25 cellular contexts compared by ENCODE assay signal in the genomic region with DNA sequence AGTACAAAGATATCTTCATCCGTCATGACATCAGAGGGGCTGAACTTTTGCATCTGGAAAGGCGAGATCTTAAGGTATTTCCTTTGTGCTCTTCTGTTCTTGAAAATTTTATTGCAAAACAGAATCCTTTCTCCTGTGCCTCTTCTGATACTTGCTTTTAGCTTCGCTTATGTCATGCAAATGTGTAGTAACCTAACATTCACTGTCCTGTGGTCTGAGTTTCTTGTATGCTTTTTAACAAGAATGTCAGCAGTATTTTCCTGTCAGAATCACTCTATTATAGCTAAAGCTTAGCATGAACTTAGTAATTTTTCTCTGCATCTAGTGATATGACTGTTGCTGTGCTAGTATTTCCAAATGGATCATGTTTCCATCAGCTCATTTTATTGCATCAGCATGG.
"Had no signal": no experiment of that assay in that cellular context is flagged by ENCODE, and none has a peak within 500 bp of the region (broad histone marks: within the 10 kb centered on the region; RNA-seq: fewer than 3 reads in every experiment).

No MANE protein-coding gene starts in this region.

- H3K4me3 Mint-ChIP-seq: natural killer cell; stimulated activated effector memory CD8-positive, alpha-beta T cell treated with anti-CD3 and anti-CD28 coated beads, Interleukin-12 subunit alpha, Interleukin-12 subunit beta, amount 100 ng/mL, for 72 hours; type B pancreatic cell had no signal

- H3K27me3 Mint-ChIP-seq: type B pancreatic cell had no signal

- H3K27me3 ChIP-seq: dorsolateral prefrontal cortex, esophagus muscularis mucosa, heart right ventricle, ovary, sigmoid colon, stomach, tibial artery had no signal

- DNase-seq: dorsolateral prefrontal cortex; effector CD4-positive, alpha-beta T cell; foreskin melanocyte; glutamatergic neuron; heart right ventricle; hippocampal formation; left ventricle myocardium superior; lower lobe of right lung; natural killer cell; occipital lobe; ovary; posterior cingulate gyrus; psoas muscle; right cardiac atrium; sigmoid colon; stimulated activated CD4-positive, alpha-beta T cell treated with anti-CD3 and anti-CD28 coated beads, Interleukin-2, amount 100 ng/mL, for 24 hours; stimulated activated CD4-positive, alpha-beta T cell treated with anti-CD3 and anti-CD28 coated beads, Interleukin-4, amount 100 ng/mL, for 24 hours; stimulated activated naive CD4-positive, alpha-beta T cell treated with Interleukin-2 at 50 U/mL for 16 hours; stomach; tibial artery had no signal

- H3K36me3 Mint-ChIP-seq: natural killer cell had no signal

- ATAC-seq: heart right ventricle; left ventricle myocardium superior; lower lobe of right lung; natural killer cell; psoas muscle; right cardiac atrium; stimulated activated effector memory CD8-positive, alpha-beta T cell treated with anti-CD3 and anti-CD28 coated beads, Interleukin-12 subunit alpha, Interleukin-12 subunit beta, amount 100 ng/mL, for 72 hours had no signal

- H3K4me1 Mint-ChIP-seq: natural killer cell; stimulated activated effector memory CD8-positive, alpha-beta T cell treated with anti-CD3 and anti-CD28 coated beads, Interleukin-12 subunit alpha, Interleukin-12 subunit beta, amount 100 ng/mL, for 72 hours had no signal

- H3K4me3 ChIP-seq: esophagus muscularis mucosa, heart right ventricle, lower lobe of right lung, ovary, psoas muscle, sigmoid colon, stomach, tibial artery had no signal

- H3K9me3 ChIP-seq: esophagus muscularis mucosa, heart right ventricle, lower lobe of right lung, ovary, psoas muscle, sigmoid colon, stomach, tibial artery had no signal

- H3K9me3 Mint-ChIP-seq: natural killer cell; stimulated activated effector memory CD8-positive, alpha-beta T cell treated with anti-CD3 and anti-CD28 coated beads, Interleukin-12 subunit alpha, Interleukin-12 subunit beta, amount 100 ng/mL, for 72 hours; type B pancreatic cell had no signal

- H3K27ac Mint-ChIP-seq: natural killer cell; stimulated activated effector memory CD8-positive, alpha-beta T cell treated with anti-CD3 and anti-CD28 coated beads, Interleukin-12 subunit alpha, Interleukin-12 subunit beta, amount 100 ng/mL, for 72 hours; type B pancreatic cell had no signal

- H3K36me3 ChIP-seq: ovary had no signal

- H3K4me1 ChIP-seq: esophagus muscularis mucosa, heart right ventricle, lower lobe of right lung, psoas muscle, sigmoid colon, stomach, tibial artery had no signal

- FAIRE-seq: colon, keratinocyte had no signal

- H3K27ac ChIP-seq: esophagus muscularis mucosa, heart right ventricle, lower lobe of right lung, ovary, psoas muscle, sigmoid colon, stomach, tibial artery had no signal
